ENCODE assay signal across 22 cellular contexts in genomic region chr20:46433051-46433450, GRCh38. TPM values are rescaled to one million over a fixed set of nuclear protein-coding genes. Genes with fewer than 3 reads are reported as not detected.
DNase-seq lines count a peak whose midpoint lies in the region; ATAC-seq and TF ChIP-seq lines count a peak whose summit lies in the region.
"Had no signal": no experiment of that assay in that cellular context is flagged by ENCODE, and none has a peak within 500 bp of the region (broad histone marks: within the 10 kb centered on the region; RNA-seq: fewer than 3 reads in every experiment).

No MANE protein-coding gene starts in this region.

- POLR2A ChIA-PET in IMR-90 (lab: Charles Lee; ENCODE audit: unreplicated experiment), result no interaction called here

- H3K9me1 ChIP-seq in IMR-90 (ENCODE audit: insufficient read depth, low read length), result peaks cover 2% of the 10 kb centered on the region; the same call in 1 of the 2 replicates

- no peak overlapping the region for H4K5ac ChIP-seq in IMR-90 (ENCODE audit: low read depth, low read length)

- H3K79me1 ChIP-seq in IMR-90 (ENCODE audit: low read depth in 1 of 2, low read length in 2 of 2), result no peaks in the 10 kb centered on the region
- H3K79me1 ChIP-seq in neuronal stem cell (ENCODE audit: low read depth, low read length), result no peaks in the 10 kb centered on the region

- H2BK12ac ChIP-seq in neuronal stem cell (ENCODE audit: low read length), result no peak overlapping the region

- no peak overlapping the region for H3K4me2 ChIP-seq in IMR-90 (ENCODE audit: low read depth, low read length)
- no peak overlapping the region for H3K4me2 ChIP-seq in neuronal stem cell (ENCODE audit: insufficient read depth, low read length, poor library complexity, severe bottlenecking)

- H2AK9ac ChIP-seq in IMR-90 (replicated peaks; ENCODE audit: low read depth, low read length, poor library complexity), result no peak overlapping the region

- H3K4me3 ChIP-seq in IMR-90 (ENCODE audit: insufficient read depth, low read depth, low read length) (no peak overlapping the region), fibroblast of mammary gland (ENCODE audit: control insufficient read depth, low read depth, low read length) (no peak overlapping the region), neuronal stem cell (ENCODE audit: low read length in 2 of 2) (no peak overlapping the region)
- H3K4me3 ChIP-seq: GM23248 had no signal

- H2BK15ac ChIP-seq in IMR-90 (ENCODE audit: low read depth, low read length) (no peak overlapping the region), neuronal stem cell (ENCODE audit: low read length) (no peak overlapping the region)

- BruUV-seq in IMR-90 (replicated peaks; lab: Mats Ljungman, UMichigan), result no TSS peak

- CTCF ChIA-PET in IMR-90 (lab: Yijun Ruan, JAX), result no interaction called here

- no peak overlapping the region for H3K23ac ChIP-seq in IMR-90 (ENCODE audit: low read depth, low read length)
- no peak overlapping the region for H3K23ac ChIP-seq in neuronal stem cell (ENCODE audit: low read depth, low read length, poor library complexity)

- intact Hi-C loops in IMR-90 (cut with micrococcal nuclease), result no loop called here

- dilution Hi-C loops in IMR-90 (cut with HindIII; ENCODE audit: low sequenced_read_pairs, unreplicated experiment), result no loop called here

- H2BK120ac ChIP-seq in IMR-90 (ENCODE audit: low read depth, low read length), result no peak overlapping the region
- no peak overlapping the region for H2BK120ac ChIP-seq in neuronal stem cell (ENCODE audit: low read depth, low read length)

- no peak overlapping the region for H3K9ac ChIP-seq in IMR-90 (ENCODE audit: low read depth, low read length)
- no peak overlapping the region for H3K9ac ChIP-seq in neuronal stem cell (ENCODE audit: low read depth, low read length, poor library complexity)
- H3K9ac ChIP-seq: GM23248 had no signal

- H2BK5ac ChIP-seq in IMR-90 (ENCODE audit: low read depth, low read length, poor library complexity, severe bottlenecking) (no peak overlapping the region), neuronal stem cell (ENCODE audit: low read length) (no peak overlapping the region)

- no peak for TF ChIP-seq POLR2A in IMR-90 (IDR thresholded peaks at IDR 0.05; ENCODE audit: low read depth, low read length)

- H2AK5ac ChIP-seq in IMR-90 (ENCODE audit: low read depth, low read length), result no peak overlapping the region
- H2AK5ac ChIP-seq in neuronal stem cell (ENCODE audit: low read depth, low read length), result no peak overlapping the region

- H4K91ac ChIP-seq in IMR-90 (ENCODE audit: insufficient read depth, low read depth, low read length) (no peak overlapping the region), neuronal stem cell (ENCODE audit: low read depth, low read length, poor library complexity) (no peak overlapping the region)

- no peak overlapping the region for H2BK20ac ChIP-seq in IMR-90 (ENCODE audit: low read depth, low read length)

- no peak for TF ChIP-seq CTCF in IMR-90 (conservative IDR thresholded peaks at IDR 0.05; ENCODE audit: low read depth, low read length)
- no peak for TF ChIP-seq CTCF in fibroblast of mammary gland (conservative IDR thresholded peaks at IDR 0.05; ENCODE audit: control insufficient read depth, insufficient read depth, low read depth, low read length)

- no peak overlapping the region for H3K18ac ChIP-seq in IMR-90 (ENCODE audit: low read depth, low read length)
- no peak overlapping the region for H3K18ac ChIP-seq in neuronal stem cell (ENCODE audit: low read length)

- H3K4me1 ChIP-seq in IMR-90 (ENCODE audit: control insufficient read depth, insufficient read depth, low read length) (no peaks in the 10 kb centered on the region), neuronal stem cell (ENCODE audit: control insufficient read depth in 2 of 2, insufficient read depth in 1 of 2, low read depth in 1 of 2, low read length in 2 of 2) (peaks cover 0 to 8% of the 10 kb centered on the region in 2 donors)

- H3K56ac ChIP-seq in IMR-90 (ENCODE audit: extremely low read depth, insufficient read depth, low read length), result no peak overlapping the region

- DNase-seq in DMS 273 treated with DMSO at 0.1 percent for 48 hours (lab: John Stamatoyannopoulos, UW) (peak; percentile 41), IMR-90 (no peak), RKO (ENCODE audit: low spot score) (peak; percentile 29), fibroblast of mammary gland (ENCODE audit: low read depth) (peak; percentile 58), neuronal stem cell (ENCODE audit: low spot score) (no peak)
- DNase-seq: DMS79 treated with DMSO at 0.1 percent for 48 hours, GDM1, GM23248, HCEC 1CT, KG1, MV-4-11, NCI-H187 treated with DMSO at 0.1 percent for 48 hours, NCI-H510A, NCI-H82, OCI-M1, SIG-M5, T-cell had no signal

- H3K9me3 ChIP-seq in IMR-90 (ENCODE audit: control insufficient read depth, insufficient read depth, low read length), result no peaks in the 10 kb centered on the region
- H3K9me3 ChIP-seq in neuronal stem cell (replicated peaks in 1 of 2; ENCODE audit: control insufficient read depth in 2 of 2, insufficient read depth in 1 of 2, low read depth in 1 of 2, low read length in 2 of 2), result peaks cover 0 to 4% of the 10 kb centered on the region in 2 donors

- peak overlapping the region; percentile 8 for H2AFZ ChIP-seq in IMR-90 (replicated peaks; ENCODE audit: low read length, poor library complexity)
- no peak overlapping the region for H2AFZ ChIP-seq in neuronal stem cell (ENCODE audit: low read length)
- H2AFZ ChIP-seq: GM23248 had no signal

- H3K27ac ChIP-seq in IMR-90 (ENCODE audit: insufficient read depth, low read length) (no peak overlapping the region), neuronal stem cell (replicated peaks; ENCODE audit: low read length) (no peak overlapping the region)
- H3K27ac ChIP-seq: GM23248, RWPE1 had no signal

- ATAC-seq in IMR-90 (ENCODE audit: low read depth), result no peak
- ATAC-seq in GM18909 (IDR thresholded peaks at IDR 0.05; ENCODE audit: poor library complexity, unreplicated experiment), result no peak
- no peak for ATAC-seq in HG02763 (IDR thresholded peaks at IDR 0.05; ENCODE audit: unreplicated experiment)
- ATAC-seq: HepG2, SK-N-SH treated with all-trans-retinoic acid at 6 μM for 48 hours, T-cell had no signal

- H3K36me3 ChIP-seq in IMR-90 (ENCODE audit: control insufficient read depth, insufficient read depth, low read length) (no peaks in the 10 kb centered on the region), neuronal stem cell (replicated peaks in 1 of 2; ENCODE audit: control insufficient read depth in 2 of 2, insufficient read depth in 2 of 2, low read length in 2 of 2) (no peaks in the 10 kb centered on the region)

- WGBS in IMR-90 (ENCODE audit: extremely low coverage in 2 of 2, insufficient read length in 1 of 2), 2 experiments, result 80% methylated on average over 1 of the region's 8 CpGs; no CpG with 5 or more reads in 1 of the 2 experiments
- no CpG with 5 or more reads among the region's 8 CpGs for WGBS in neuronal stem cell (ENCODE audit: extremely low coverage in 2 of 2, insufficient read length in 2 of 2, insufficient replicate concordance in 1 of 2), 2 donors

- no peaks in the 10 kb centered on the region for H4K20me1 ChIP-seq in IMR-90 (ENCODE audit: insufficient read depth, low read length)

- peaks cover 5% of the 10 kb centered on the region for H3K27me3 ChIP-seq in IMR-90 (ENCODE audit: control insufficient read depth, insufficient read depth, low read length)
- peaks cover 0 to 17% (median 0%) of the 10 kb centered on the region in 3 experiments for H3K27me3 ChIP-seq in neuronal stem cell (ENCODE audit: control insufficient read depth in 3 of 3, insufficient read depth in 3 of 3, low read depth in 1 of 3, low read length in 3 of 3)

- no peak for TF ChIP-seq RAD21 in IMR-90 (IDR thresholded peaks at IDR 0.05; ENCODE audit: low read length)

- no peak overlapping the region for H3K4ac ChIP-seq in IMR-90 (ENCODE audit: low read depth, low read length)
- no peak overlapping the region for H3K4ac ChIP-seq in neuronal stem cell (ENCODE audit: low read length)

- H3K14ac ChIP-seq in IMR-90 (replicated peaks; ENCODE audit: low read depth, low read length), result no peak overlapping the region
- no peak overlapping the region for H3K14ac ChIP-seq in neuronal stem cell (ENCODE audit: low read length)

- in situ Hi-C loops in IMR-90 (cut with MboI; ENCODE audit: low sequenced_read_pairs), result no loop called here

- H4K8ac ChIP-seq in IMR-90 (ENCODE audit: low read depth in 2 of 2, low read length in 2 of 2), result no peak overlapping the region
- no peak overlapping the region for H4K8ac ChIP-seq in neuronal stem cell (ENCODE audit: low read depth, low read length)

TF ChIP-seq in IMR-90, 13 proteins besides CTCF, POLR2A, EP300 and RAD21 (continues in another document):
- TF ChIP-seq NFE2L2 (IDR thresholded peaks at IDR 0.05; ENCODE audit: low read depth, low read length), result no peak
- TF ChIP-seq SMC3 (IDR thresholded peaks at IDR 0.05; ENCODE audit: low read depth, low read length), result no peak
- TF ChIP-seq RCOR1 (IDR thresholded peaks at IDR 0.05; ENCODE audit: insufficient replicate concordance, low read length), result no peak
- TF ChIP-seq MXI1 (IDR thresholded peaks at IDR 0.05; ENCODE audit: borderline replicate concordance, low read depth, low read length), result no peak
- TF ChIP-seq MAFK (IDR thresholded peaks at IDR 0.05; ENCODE audit: low read depth, low read length), result no peak
- no peak for TF ChIP-seq BHLHE40 (IDR thresholded peaks at IDR 0.05; ENCODE audit: low read depth, low read length)
- no peak for TF ChIP-seq FOS (IDR thresholded peaks at IDR 0.05; ENCODE audit: low read depth, low read length)
- no peak for TF ChIP-seq MAZ (IDR thresholded peaks at IDR 0.05; ENCODE audit: borderline replicate concordance, low read depth, low read length)
- TF ChIP-seq USF2 (IDR thresholded peaks at IDR 0.05; ENCODE audit: low read depth, low read length), result no peak
- no peak for TF ChIP-seq CEBPB (IDR thresholded peaks at IDR 0.05; ENCODE audit: low read depth, low read length)
- no peak for TF ChIP-seq CHD1 (IDR thresholded peaks at IDR 0.05; ENCODE audit: low read depth, low read length)

RNA-seq across cellular contexts. Expression of gene ELMO2, which starts 26.6 kb away (rescaled TPM):
- total RNA-seq in IMR-90 (2012; rRNA removed), result 45.0 and 52.7 TPM in 2 replicates
- polyA plus RNA-seq in IMR-90 (2012; rRNA removed), result 26.7 and 29.2 TPM in 2 replicates
- polyA plus RNA-seq in IMR-90 (2012; cell fraction: cytosol; rRNA removed), result 16.9 and 22.6 TPM in 2 replicates
- 35.8 and 45.2 TPM in 2 replicates for polyA plus RNA-seq in IMR-90 (2012; cell fraction: nucleus; rRNA removed; ENCODE audit: low replicate concordance)
- polyA plus RNA-seq in neuronal stem cell (2013, experiment 1 of 2), result 34.2 TPM
- 32.1 TPM for polyA plus RNA-seq in neuronal stem cell (2013, experiment 2 of 2)

Comparison
In these comparisons a context has a peak if more than half of its experiments do, and no peak if none do; other contexts are left out.
1. DNase-seq: peak in DMS 273 treated with DMSO at 0.1 percent for 48 hours (single experiment), RKO (single experiment) and fibroblast of mammary gland (single experiment); none in IMR-90 (single experiment) and neuronal stem cell (single experiment).